8 cellular contexts compared by ENCODE assay signal in genomic region chr3:15377961-15378791, GRCh38. TPM values are rescaled to one million over a fixed set of nuclear protein-coding genes. Genes with fewer than 3 reads are reported as not detected.
DNase-seq lines count a peak whose midpoint lies in the region; ATAC-seq lines count a peak whose summit lies in the region.

No MANE protein-coding gene starts in this region.

- H3K4me1 ChIP-seq in mesenchymal stem cell (ENCODE audit: control insufficient read depth, insufficient read depth, low read depth, low read length): no peaks in the 10 kb centered on the region

- H4K91ac ChIP-seq in mesenchymal stem cell (ENCODE audit: low read length): peak overlapping the region; percentile 59

- H3K4me1 Mint-ChIP-seq in effector memory CD8-positive, alpha-beta T cell (ENCODE audit: low read depth in 2 of 2): peaks cover 0 to 5% of the 10 kb centered on the region in 2 donors

- peak overlapping the region; percentile 19 to 40 for H3K4me3 Mint-ChIP-seq in effector memory CD8-positive, alpha-beta T cell

- H3K4me2 ChIP-seq in mesenchymal stem cell (ENCODE audit: low read length, poor library complexity, severe bottlenecking): peak overlapping the region; percentile 59

- H3K27ac ChIP-seq in mesenchymal stem cell (ENCODE audit: low read length, poor library complexity, severe bottlenecking): no peak overlapping the region

- peak overlapping the region; percentile 89 for H4K8ac ChIP-seq in mesenchymal stem cell (ENCODE audit: low read length)

- H2BK12ac ChIP-seq in mesenchymal stem cell (ENCODE audit: low read length in 2 of 2): no peak overlapping the region

- H3K4ac ChIP-seq in mesenchymal stem cell (ENCODE audit: low read depth in 1 of 2, low read length in 2 of 2): peak overlapping the region; percentile 41 to 56

- peak overlapping the region; percentile 100 for H2AFZ ChIP-seq in mesenchymal stem cell (ENCODE audit: low read depth, low read length)

- H2BK120ac ChIP-seq in mesenchymal stem cell (ENCODE audit: low read depth, low read length): no peak overlapping the region

- no peak overlapping the region for H3K23ac ChIP-seq in mesenchymal stem cell (ENCODE audit: low read length in 2 of 2)

- H3K9ac ChIP-seq in mesenchymal stem cell (ENCODE audit: low read length): peak overlapping the region; percentile 80

- no peaks in the 10 kb centered on the region for H3K27me3 Mint-ChIP-seq in effector memory CD8-positive, alpha-beta T cell

- H3K27me3 ChIP-seq in mesenchymal stem cell (ENCODE audit: control insufficient read depth in 1 of 2, insufficient read depth in 1 of 2, low read length in 2 of 2): no peaks in the 10 kb centered on the region

- no peaks in the 10 kb centered on the region for H3K9me3 Mint-ChIP-seq in effector memory CD8-positive, alpha-beta T cell

- DNase-seq in CMK (ENCODE audit: low read depth): peak; percentile 80
- DNase-seq in HT-29 (ENCODE audit: low spot score): peak; percentile 91
- peak; percentile 75 for DNase-seq in NK-92 treated with Interleukin-12 subunit alpha and Interleukin-12 subunit beta, amount 100 ng/mL, for 24 hours (lab: John Stamatoyannopoulos, UW)
- peak; percentile 95 for DNase-seq in activated CD8-positive, alpha-beta memory T cell treated with anti-CD3 and anti-CD28 coated beads for 24 hours
- peak; percentile 96 to 97 (median 96) for DNase-seq in effector memory CD8-positive, alpha-beta T cell
- peak; percentile 97 for DNase-seq in mesenchymal stem cell
- peak; percentile 92 for DNase-seq in stimulated activated CD8-positive, alpha-beta memory T cell treated with anti-CD3 and anti-CD28 coated beads, Interleukin-15, amount 100 ng/mL, for 1 hour (ENCODE audit: low read depth)

- H3K79me1 ChIP-seq in mesenchymal stem cell (replicated peaks; ENCODE audit: low read length, poor library complexity, severe bottlenecking): no peaks in the 10 kb centered on the region

- H3K4me3 ChIP-seq in mesenchymal stem cell (ENCODE audit: insufficient read depth in 1 of 2, low read depth in 1 of 2, low read length in 2 of 2): no peak overlapping the region

- H3K36me3 Mint-ChIP-seq in effector memory CD8-positive, alpha-beta T cell (ENCODE audit: insufficient read depth): peaks cover 11% of the 10 kb centered on the region

- peak overlapping the region; percentile 94 for H3K27ac Mint-ChIP-seq in effector memory CD8-positive, alpha-beta T cell

- no peak overlapping the region for H2BK15ac ChIP-seq in mesenchymal stem cell (ENCODE audit: low read depth, poor library complexity, severe bottlenecking)

- peak overlapping the region; percentile 48 to 87 for H3K18ac ChIP-seq in mesenchymal stem cell (ENCODE audit: low read depth in 1 of 2, low read length in 2 of 2)

- no peaks in the 10 kb centered on the region for H3K9me3 ChIP-seq in mesenchymal stem cell (ENCODE audit: control insufficient read depth, low read length)

- H3K36me3 ChIP-seq in mesenchymal stem cell (ENCODE audit: control insufficient read depth in 1 of 2, insufficient read depth in 2 of 2, low read depth in 1 of 2, low read length in 2 of 2): no peaks in the 10 kb centered on the region

- no peak overlapping the region for H3K14ac ChIP-seq in mesenchymal stem cell (ENCODE audit: low read length in 2 of 2)

- H2BK5ac ChIP-seq in mesenchymal stem cell (ENCODE audit: low read depth, low read length, poor library complexity, severe bottlenecking): no peak overlapping the region

- ATAC-seq in GM21381 (IDR thresholded peaks at IDR 0.05; ENCODE audit: unreplicated experiment): peak; percentile 92
- peak; percentile 97 for ATAC-seq in effector memory CD8-positive, alpha-beta T cell (replicated peaks)

- 26% methylated on average over 14 of the region's 16 CpGs for WGBS in mesenchymal stem cell

- H2AK5ac ChIP-seq in mesenchymal stem cell (ENCODE audit: low read length, severe bottlenecking): no peak overlapping the region

RNA-seq across cellular contexts. Expression of gene SH3BP5, which starts 45.8 kb away (rescaled TPM):
- 0.99 and 1.5 TPM in 2 replicates for total RNA-seq in HT-29 (2014; rRNA removed; shearing (Covaris generic))
- 8.4 TPM for polyA plus RNA-seq in mesenchymal stem cell (2013, experiment 1 of 2)
- 8.4 TPM for polyA plus RNA-seq in mesenchymal stem cell (2013, experiment 2 of 2)

RNA-seq across cellular contexts. Expression of gene METTL6, which starts 49.2 kb away (rescaled TPM):
- 8.7 and 10.4 TPM in 2 replicates for total RNA-seq in HT-29 (2014; rRNA removed; shearing (Covaris generic))
- polyA plus RNA-seq in mesenchymal stem cell (2013, experiment 1 of 2): 19.3 TPM
- polyA plus RNA-seq in mesenchymal stem cell (2013, experiment 2 of 2): 18.8 TPM

RNA-seq across cellular contexts. Expression of gene EAF1, which starts 49.2 kb away (rescaled TPM):
- 19.6 and 25.2 TPM in 2 replicates for total RNA-seq in HT-29 (2014; rRNA removed; shearing (Covaris generic))
- 11.7 TPM for polyA plus RNA-seq in mesenchymal stem cell (2013, experiment 1 of 2)
- 11.0 TPM for polyA plus RNA-seq in mesenchymal stem cell (2013, experiment 2 of 2)
